In genomic region chrX:5644786-5645185, GRCh38 we compare ENCODE assay signal across 16 cellular contexts.
A peak's percentile ranks its signal among the peaks of the same experiment; 100 is the strongest.
DNase-seq lines count a peak whose midpoint lies in the region; ATAC-seq and TF ChIP-seq lines count a peak whose summit lies in the region.
"Had no signal": no experiment of that assay in that cellular context is flagged by ENCODE, and none has a peak within 500 bp of the region (broad histone marks: within the 10 kb centered on the region; RNA-seq: fewer than 3 reads in every experiment).

No MANE protein-coding gene starts in this region.

- TF ChIP-seq POLR2A in ovary (IDR thresholded peaks at IDR 0.05), result no peak

- peak; percentile 26 for DNase-seq in NCI-H2107 treated with DMSO at 0.1 percent for 48 hours (lab: John Stamatoyannopoulos, UW; ENCODE audit: unreplicated experiment)
- DNase-seq in NCI-H2107 (lab: John Stamatoyannopoulos, UW), result no peak
- DNase-seq in NCI-H2081 treated with DMSO at 0.1 percent for 48 hours (lab: John Stamatoyannopoulos, UW), result peak; percentile 21
- peak; percentile 46 for DNase-seq in OCI-LY7 (ENCODE audit: low spot score)
- DNase-seq in left kidney (ENCODE audit: low read depth, low spot score), result peak; percentile 5
- no peak for DNase-seq in head of caudate nucleus
- DNase-seq in ovary, result no peak
- DNase-seq in aorta, result no peak
- DNase-seq: 8988T, C1 segment of cervical spinal cord, NCI-H1436, NCI-H2171 treated with DMSO at 0.1 percent for 48 hours, NCI-H524 treated with DMSO at 0.1 percent for 48 hours, PC-3 had no signal

- no peak overlapping the region for H2AFZ ChIP-seq in OCI-LY7 (ENCODE audit: low read length)

- POLR2A ChIA-PET in OCI-LY7 (lab: Charles Lee), result no interaction called here

- H3K27me3 ChIP-seq in ovary, result no peaks in the 10 kb centered on the region
- H3K27me3 ChIP-seq in aorta (ENCODE audit: control insufficient read depth in 1 of 2, insufficient read depth in 2 of 2, low read length in 1 of 2), result no peaks in the 10 kb centered on the region

- H3K9me2 ChIP-seq in OCI-LY7 (ENCODE audit: insufficient read depth, low read length), result no peaks in the 10 kb centered on the region

- intact Hi-C loops in OCI-LY7 (cut with micrococcal nuclease; ENCODE audit: unreplicated experiment), result loop anchor here (5.0 to 10.0 kb wide), 2 partner anchors 257 to 480 kb away; no protein-coding TSS in a partner anchor
- intact Hi-C loops in head of caudate nucleus (cut with DNase I), result no loop called here
- intact Hi-C loops in ovary (cut with DNase I), result no loop called here
- intact Hi-C loops in aorta (cut with DNase I), result no loop called here

- H3K4me3 ChIP-seq in OCI-LY7 (ENCODE audit: low read depth, low read length, poor library complexity, severe bottlenecking), result no peak overlapping the region
- no peak overlapping the region for H3K4me3 ChIP-seq in ovary
- no peak overlapping the region for H3K4me3 ChIP-seq in aorta (ENCODE audit: low read length in 2 of 2)
- H3K4me3 ChIP-seq: K562 had no signal

- H3K4me2 ChIP-seq in OCI-LY7 (ENCODE audit: low read length), result peak overlapping the region; percentile 55

- H3K9me3 ChIP-seq in OCI-LY7 (ENCODE audit: low read length), result no peaks in the 10 kb centered on the region
- H3K9me3 ChIP-seq in ovary, result no peaks in the 10 kb centered on the region
- H3K9me3 ChIP-seq in aorta (ENCODE audit: control insufficient read depth, low read length), result no peaks in the 10 kb centered on the region

- TF ChIP-seq EP300 in ovary (IDR thresholded peaks at IDR 0.05), result no peak

- CTCF ChIA-PET in OCI-LY7 (lab: Charles Lee; ENCODE audit: unreplicated experiment), result interaction anchor here (0.6 kb wide), 1 partner anchor 53 kb away, joined by 3 read pairs; no protein-coding TSS in a partner anchor

- WGBS in ovary, 3 donors, result 47 to 54% (median 50%) methylated on average over 8 of the region's 8 CpGs
- WGBS in aorta, 2 donors, result 39 to 48% methylated on average over 8 of the region's 8 CpGs

- H3K27ac ChIP-seq in OCI-LY7 (ENCODE audit: low read depth, low read length, poor library complexity, severe bottlenecking), result no peak overlapping the region
- no peak overlapping the region for H3K27ac ChIP-seq in ovary
- H3K27ac ChIP-seq in aorta (ENCODE audit: low read depth in 1 of 2, low read length in 2 of 2), result no peak overlapping the region
- H3K27ac ChIP-seq: HL-60 had no signal

- H3K36me3 ChIP-seq in OCI-LY7 (ENCODE audit: insufficient read depth, low read length), result no peaks in the 10 kb centered on the region
- no peaks in the 10 kb centered on the region for H3K36me3 ChIP-seq in ovary
- H3K36me3 ChIP-seq in aorta (ENCODE audit: control insufficient read depth in 1 of 2, insufficient read depth in 2 of 2, low read length in 1 of 2), result no peaks in the 10 kb centered on the region

- TF ChIP-seq CTCF in OCI-LY7 (conservative IDR thresholded peaks at IDR 0.05; ENCODE audit: low read length) (no peak), ovary (IDR thresholded peaks at IDR 0.05) (no peak)

- H3K4me1 ChIP-seq in OCI-LY7 (ENCODE audit: insufficient read depth, low read length, poor library complexity, severe bottlenecking) (peaks cover 60% of the 10 kb centered on the region), ovary (ENCODE audit: insufficient read depth) (no peaks in the 10 kb centered on the region), aorta (ENCODE audit: control insufficient read depth in 1 of 2, insufficient read depth in 2 of 2, low read length in 2 of 2) (no peaks in the 10 kb centered on the region)

- H3K79me2 ChIP-seq in OCI-LY7 (ENCODE audit: insufficient read depth, low read depth, low read length), result no peaks in the 10 kb centered on the region

- H4K20me1 ChIP-seq in OCI-LY7 (ENCODE audit: insufficient read depth, low read length), result no peaks in the 10 kb centered on the region

- ATAC-seq in aorta (ENCODE audit: low FRiP score), result no peak
- ATAC-seq: K562, PC-3 had no signal

- BruUV-seq in OCI-LY7 (replicated peaks; lab: Mats Ljungman, UMichigan), result no TSS peak

Comparison
In these comparisons a context has a peak if more than half of its experiments do, and no peak if none do; other contexts are left out.
1. DNase-seq: peak in NCI-H2107 treated with DMSO at 0.1 percent for 48 hours (single experiment), NCI-H2081 treated with DMSO at 0.1 percent for 48 hours (single experiment), OCI-LY7 (single experiment) and left kidney (single experiment); none in NCI-H2107 (single experiment), head of caudate nucleus (0 of 42), ovary (0 of 5) and aorta (0 of 2).